Comparison of ENCODE assay signal across 9 cellular contexts in the genomic region with DNA sequence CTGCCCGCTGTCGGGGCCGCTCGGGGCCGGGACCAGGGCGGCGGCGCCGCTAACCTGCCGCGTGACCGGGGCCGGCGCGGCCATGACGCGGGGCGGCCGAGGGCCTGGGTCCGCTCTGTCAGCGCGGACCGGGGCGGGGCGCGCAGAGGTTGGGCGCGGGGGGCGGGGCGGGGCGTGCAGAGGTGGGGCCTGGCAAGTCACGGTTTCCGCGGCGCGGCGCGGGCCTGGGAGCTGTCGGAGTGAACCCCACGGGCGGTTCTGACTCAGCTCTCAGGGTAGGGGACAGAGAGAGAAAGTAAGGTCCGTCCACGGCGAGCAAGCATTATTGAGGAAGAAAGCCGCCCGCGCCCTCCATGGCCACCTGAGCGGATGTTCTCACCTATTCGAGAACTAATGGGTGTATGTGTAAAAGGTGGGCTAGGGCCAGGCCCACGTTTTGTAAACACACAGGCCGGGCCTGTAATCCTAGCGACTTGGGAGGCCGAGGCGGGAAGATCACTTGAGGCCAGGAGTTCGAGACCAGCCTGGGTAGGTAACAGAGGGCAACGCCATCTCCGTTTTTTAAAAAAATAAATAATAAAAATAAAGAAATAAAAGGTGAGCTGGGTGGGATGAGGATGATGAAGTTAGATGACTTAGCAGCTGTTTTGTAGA. TPM values are rescaled to one million over a fixed set of nuclear protein-coding genes. Genes with fewer than 3 reads are reported as not detected.
DNase-seq lines count a peak whose midpoint lies in the region; ATAC-seq lines count a peak whose summit lies in the region.
"Had no signal": no experiment of that assay in that cellular context is flagged by ENCODE, and none has a peak within 500 bp of the region (broad histone marks: within the 10 kb centered on the region; RNA-seq: fewer than 3 reads in every experiment).

A gene with protein sequence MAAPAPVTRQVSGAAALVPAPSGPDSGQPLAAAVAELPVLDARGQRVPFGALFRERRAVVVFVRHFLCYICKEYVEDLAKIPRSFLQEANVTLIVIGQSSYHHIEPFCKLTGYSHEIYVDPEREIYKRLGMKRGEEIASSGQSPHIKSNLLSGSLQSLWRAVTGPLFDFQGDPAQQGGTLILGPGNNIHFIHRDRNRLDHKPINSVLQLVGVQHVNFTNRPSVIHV (minus strand): TSS at position 120 of the 654 bp plus-strand sequence. CDS start 36 bp downstream, at position 84.

- CTCF ChIA-PET in activated CD8-positive, alpha-beta memory T cell treated with anti-CD3 and anti-CD28 coated beads, Interleukin-2, amount 10 ng/mL, durations not matched to agents 7 days and 5 days (lab: Charles Lee), result interaction anchor here (0.6 to 1.7 kb wide), 8 partner anchors 11 to 229 kb away, joined by 3 to 7 read pairs (median 3); a partner anchor contains a TSS

- peak within 1 kb of the TSS; percentile 85 for H3K4me3 Mint-ChIP-seq in activated CD8-positive, alpha-beta memory T cell treated with anti-CD3 and anti-CD28 coated beads, Interleukin-2, amount 10 ng/mL, durations not matched to agents 7 days and 5 days

- H3K36me3 ChIP-seq in endocrine pancreas (ENCODE audit: control insufficient read depth, insufficient read depth, low read length), result no peaks in the 10 kb centered on the region

- peaks cover 15% of the 10 kb centered on the region for H3K4me1 Mint-ChIP-seq in activated CD8-positive, alpha-beta memory T cell treated with anti-CD3 and anti-CD28 coated beads, Interleukin-2, amount 10 ng/mL, durations not matched to agents 7 days and 5 days

- no peaks in the 10 kb centered on the region for H3K27me3 Mint-ChIP-seq in activated CD8-positive, alpha-beta memory T cell treated with anti-CD3 and anti-CD28 coated beads, Interleukin-2, amount 10 ng/mL, durations not matched to agents 7 days and 5 days

- peak within 1 kb of the TSS; percentile 84 for H3K27ac Mint-ChIP-seq in activated CD8-positive, alpha-beta memory T cell treated with anti-CD3 and anti-CD28 coated beads, Interleukin-2, amount 10 ng/mL, durations not matched to agents 7 days and 5 days

- peak within 1 kb of the TSS; percentile 82 for H3K9ac ChIP-seq in endocrine pancreas (ENCODE audit: control insufficient read depth, insufficient read depth, low read length)

- H3K9me3 ChIP-seq in endocrine pancreas (ENCODE audit: control insufficient read depth, low read length), result no peaks in the 10 kb centered on the region

- peaks cover 5% of the 10 kb centered on the region for H3K4me1 ChIP-seq in endocrine pancreas (ENCODE audit: control insufficient read depth, insufficient read depth, low read length)

- DNase-seq in DMS53 (lab: John Stamatoyannopoulos, UW) (peak; percentile 85), DMS53 treated with DMSO at 0.1 percent for 48 hours (lab: John Stamatoyannopoulos, UW; ENCODE audit: unreplicated experiment) (no peak), NCI-H69 (lab: John Stamatoyannopoulos, UW) (peak; percentile 84), mesenteric fat pad (ENCODE audit: low spot score) (peak; percentile 96)
- peak; percentile 87 for DNase-seq in activated CD8-positive, alpha-beta memory T cell treated with anti-CD3 and anti-CD28 coated beads, Interleukin-2, amount 10 ng/mL, durations not matched to agents 7 days and 5 days
- peak; percentile 75 for DNase-seq in stimulated activated CD8-positive, alpha-beta memory T cell treated with anti-CD3 and anti-CD28 coated beads, Interleukin-15, amount 100 ng/mL, for 1 hour (ENCODE audit: low read depth)
- DNase-seq: DND-41 had no signal

- H3K36me3 Mint-ChIP-seq in activated CD8-positive, alpha-beta memory T cell treated with anti-CD3 and anti-CD28 coated beads, Interleukin-2, amount 10 ng/mL, durations not matched to agents 7 days and 5 days, result peaks cover 5% of the 10 kb centered on the region

- ATAC-seq in HG02884 (IDR thresholded peaks at IDR 0.05; ENCODE audit: unreplicated experiment), result peak; percentile 59
- peak; percentile 86 for ATAC-seq in activated CD8-positive, alpha-beta memory T cell treated with anti-CD3 and anti-CD28 coated beads, Interleukin-2, amount 10 ng/mL, durations not matched to agents 7 days and 5 days

- H3K9me3 Mint-ChIP-seq in activated CD8-positive, alpha-beta memory T cell treated with anti-CD3 and anti-CD28 coated beads, Interleukin-2, amount 10 ng/mL, durations not matched to agents 7 days and 5 days (ENCODE audit: low read depth), result no peaks in the 10 kb centered on the region

- no peaks in the 10 kb centered on the region for H3K27me3 ChIP-seq in endocrine pancreas (ENCODE audit: control insufficient read depth, insufficient read depth, low read length)

- peak within 1 kb of the TSS; percentile 62 for H3K4me3 ChIP-seq in endocrine pancreas (ENCODE audit: control insufficient read depth, insufficient read depth, low read length)

RNA-seq across cellular contexts. Expression of the gene that starts here (rescaled TPM):
- total RNA-seq in activated CD8-positive, alpha-beta memory T cell treated with anti-CD3 and anti-CD28 coated beads, Interleukin-2, amount 10 ng/mL, durations not matched to agents 7 days and 5 days, result 10 to 100 TPM in 1 of 2 experiments, 1 to 10 TPM in 1; 7.0 to 10.0 TPM
- 37.0 TPM for total RNA-seq in mesenteric fat pad
